Comparison of ENCODE assay signal across 14 cellular contexts in genomic region chr10:5461914-5462840, GRCh38. TPM values are rescaled to one million over a fixed set of nuclear protein-coding genes. Genes with fewer than 3 reads are reported as not detected.
A peak's percentile ranks its signal among the peaks of the same experiment; 100 is the strongest.
DNase-seq lines count a peak whose midpoint lies in the region; ATAC-seq and TF ChIP-seq lines count a peak whose summit lies in the region.
"Had no signal": no experiment of that assay in that cellular context is flagged by ENCODE, and none has a peak within 500 bp of the region (broad histone marks: within the 10 kb centered on the region; RNA-seq: fewer than 3 reads in every experiment).

No MANE protein-coding gene starts in this region.

- H3K4me3 Mint-ChIP-seq in CD8-positive, alpha-beta memory T cell: no peak overlapping the region
- no peak overlapping the region for H3K4me3 Mint-ChIP-seq in T-helper 17 cell
- no peak overlapping the region for H3K4me3 Mint-ChIP-seq in endothelial cell (ENCODE audit: unreplicated experiment)
- peak overlapping the region in 1 of 8 donors; percentile 57 for H3K4me3 Mint-ChIP-seq in naive B cell
- no peak overlapping the region for H3K4me3 Mint-ChIP-seq in activated CD4-positive, alpha-beta T cell treated with anti-CD3 and anti-CD28 coated beads, Interleukin-2, amount 10 ng/mL, durations not matched to agents 7 days and 5 days

- H3K36me3 ChIP-seq in CD8-positive, alpha-beta memory T cell (ENCODE audit: insufficient read depth, low read length): no peaks in the 10 kb centered on the region

- POLR2A ChIA-PET in CD8-positive, alpha-beta memory T cell (lab: Charles Lee): no interaction called here
- POLR2A ChIA-PET in activated CD4-positive, alpha-beta T cell treated with anti-CD3 and anti-CD28 coated beads, Interleukin-2, amount 10 ng/mL, durations not matched to agents 7 days and 5 days (lab: Charles Lee): no interaction called here

- no peaks in the 10 kb centered on the region for H3K36me3 Mint-ChIP-seq in CD8-positive, alpha-beta memory T cell
- H3K36me3 Mint-ChIP-seq in T-helper 17 cell (ENCODE audit: low read depth) (peaks cover 8% of the 10 kb centered on the region), endothelial cell (ENCODE audit: low read depth, unreplicated experiment) (peaks cover 11% of the 10 kb centered on the region), naive B cell (peaks cover 5 to 6% of the 10 kb centered on the region in 2 donors)
- peaks cover 25% of the 10 kb centered on the region for H3K36me3 Mint-ChIP-seq in activated CD4-positive, alpha-beta T cell treated with anti-CD3 and anti-CD28 coated beads, Interleukin-2, amount 10 ng/mL, durations not matched to agents 7 days and 5 days (ENCODE audit: low read depth)

- H3K4me1 Mint-ChIP-seq in CD8-positive, alpha-beta memory T cell: peaks cover 0 to 6% (median 4%) of the 10 kb centered on the region in 3 donors
- H3K4me1 Mint-ChIP-seq in T-helper 17 cell: peaks cover 13% of the 10 kb centered on the region
- peaks cover 45% of the 10 kb centered on the region for H3K4me1 Mint-ChIP-seq in endothelial cell (ENCODE audit: unreplicated experiment)
- peaks cover 14 to 23% (median 16%) of the 10 kb centered on the region in 3 donors for H3K4me1 Mint-ChIP-seq in naive B cell
- H3K4me1 Mint-ChIP-seq in activated CD4-positive, alpha-beta T cell treated with anti-CD3 and anti-CD28 coated beads, Interleukin-2, amount 10 ng/mL, durations not matched to agents 7 days and 5 days: peaks cover 9% of the 10 kb centered on the region

- ATAC-seq in T-helper 17 cell (no peak), naive B cell (ENCODE audit: low read depth in 2 of 2) (peak; percentile 74 to 76), GM19351 (IDR thresholded peaks at IDR 0.05; ENCODE audit: unreplicated experiment) (no peak)

- peaks cover 8% of the 10 kb centered on the region for H3K4me1 ChIP-seq in CD8-positive, alpha-beta memory T cell (ENCODE audit: insufficient read depth, low read length)

- no peak overlapping the region for H3K27ac Mint-ChIP-seq in CD8-positive, alpha-beta memory T cell
- H3K27ac Mint-ChIP-seq in T-helper 17 cell (peak overlapping the region; percentile 51), endothelial cell (ENCODE audit: unreplicated experiment) (peak overlapping the region; percentile 90), naive B cell (peak overlapping the region in 2 of 6 donors; percentile 8 to 31)
- no peak overlapping the region for H3K27ac Mint-ChIP-seq in activated CD4-positive, alpha-beta T cell treated with anti-CD3 and anti-CD28 coated beads, Interleukin-2, amount 10 ng/mL, durations not matched to agents 7 days and 5 days

- no peak overlapping the region for H3K4me3 ChIP-seq in CD8-positive, alpha-beta memory T cell (ENCODE audit: low read length)
- H3K4me3 ChIP-seq: right lobe of liver, SK-N-MC had no signal

- no peaks in the 10 kb centered on the region for H3K27me3 ChIP-seq in CD8-positive, alpha-beta memory T cell (ENCODE audit: insufficient read depth, low read length, poor library complexity, severe bottlenecking)
- H3K27me3 ChIP-seq: right lobe of liver had no signal

- no peaks in the 10 kb centered on the region for H3K27me3 Mint-ChIP-seq in CD8-positive, alpha-beta memory T cell
- H3K27me3 Mint-ChIP-seq in T-helper 17 cell (peaks cover 6% of the 10 kb centered on the region), endothelial cell (ENCODE audit: unreplicated experiment) (peaks cover 6% of the 10 kb centered on the region), naive B cell (peaks cover 0 to 12% (median 0%) of the 10 kb centered on the region in 3 donors)
- no peaks in the 10 kb centered on the region for H3K27me3 Mint-ChIP-seq in activated CD4-positive, alpha-beta T cell treated with anti-CD3 and anti-CD28 coated beads, Interleukin-2, amount 10 ng/mL, durations not matched to agents 7 days and 5 days

- no peaks in the 10 kb centered on the region for H3K9me3 Mint-ChIP-seq in CD8-positive, alpha-beta memory T cell
- H3K9me3 Mint-ChIP-seq in endothelial cell (ENCODE audit: unreplicated experiment): no peaks in the 10 kb centered on the region
- no peaks in the 10 kb centered on the region for H3K9me3 Mint-ChIP-seq in naive B cell
- peaks cover 2% of the 10 kb centered on the region for H3K9me3 Mint-ChIP-seq in activated CD4-positive, alpha-beta T cell treated with anti-CD3 and anti-CD28 coated beads, Interleukin-2, amount 10 ng/mL, durations not matched to agents 7 days and 5 days

- TF ChIP-seq CTCF in endothelial cell (IDR thresholded peaks at IDR 0.05; ENCODE audit: unreplicated experiment): no peak

- CTCF ChIA-PET in CD8-positive, alpha-beta memory T cell (lab: Charles Lee): no interaction called here
- CTCF ChIA-PET in activated CD4-positive, alpha-beta T cell treated with anti-CD3 and anti-CD28 coated beads, Interleukin-2, amount 10 ng/mL, durations not matched to agents 7 days and 5 days (lab: Charles Lee): interaction anchor here (0.6 to 2.9 kb wide), 4 partner anchors 87 to 395 kb away, joined by 3 to 13 read pairs (median 4); no protein-coding TSS in a partner anchor

- H3K9me3 ChIP-seq in CD8-positive, alpha-beta memory T cell (ENCODE audit: low read length): no peaks in the 10 kb centered on the region
- H3K9me3 ChIP-seq in T-helper 17 cell (ENCODE audit: control insufficient read depth, low read length, poor library complexity, severe bottlenecking): no peaks in the 10 kb centered on the region
- H3K9me3 ChIP-seq: right lobe of liver had no signal

- no peak for DNase-seq in CD8-positive, alpha-beta memory T cell
- no peak for DNase-seq in T-helper 17 cell
- no peak for DNase-seq in endothelial cell (ENCODE audit: low spot score)
- DNase-seq in naive B cell: no peak
- DNase-seq in NOMO-1 treated with dmso at 0.1 percent for 144 hours (lab: John Stamatoyannopoulos, UW; ENCODE audit: unreplicated experiment): no peak
- no peak for DNase-seq in activated CD4-positive, alpha-beta T cell treated with anti-CD3 and anti-CD28 coated beads, Interleukin-2, amount 10 ng/mL, durations not matched to agents 7 days and 5 days
- DNase-seq in NCI-H69 (lab: John Stamatoyannopoulos, UW): no peak
- DNase-seq: NCI-H1092, NCI-H526, right lobe of liver had no signal

- H3K27ac ChIP-seq in CD8-positive, alpha-beta memory T cell (ENCODE audit: low read depth, low read length): peak overlapping the region; percentile 81
- H3K27ac ChIP-seq: right lobe of liver, SK-N-MC had no signal

RNA-seq across cellular contexts. Expression of gene CALML5, which starts 37.2 kb away (rescaled TPM):
- not detected for total RNA-seq in CD8-positive, alpha-beta memory T cell
- polyA plus RNA-seq in CD8-positive, alpha-beta memory T cell: not detected
- not detected for total RNA-seq in T-helper 17 cell
- not detected for total RNA-seq in endothelial cell (ENCODE audit: unreplicated experiment)
- polyA plus RNA-seq in naive B cell (ENCODE audit: low read depth in 6 of 6): not detected
- total RNA-seq in activated CD4-positive, alpha-beta T cell treated with anti-CD3 and anti-CD28 coated beads, Interleukin-2, amount 10 ng/mL, durations not matched to agents 7 days and 5 days: not detected
- total RNA-seq: G401, mesenteric fat pad, right lobe of liver had no signal

RNA-seq across cellular contexts. Expression of gene NET1, which starts 49.8 kb away (rescaled TPM):
- 10 to 100 TPM; 20.4 to 21.5 TPM for total RNA-seq in CD8-positive, alpha-beta memory T cell
- polyA plus RNA-seq in CD8-positive, alpha-beta memory T cell: 1.8 TPM
- 10 to 100 TPM; 10.5 to 16.1 TPM for total RNA-seq in T-helper 17 cell
- 57.7 TPM for total RNA-seq in endothelial cell (ENCODE audit: unreplicated experiment)
- 1 to 10 TPM in 5 of 6 donors, not detected in 1; 3.7 to 6.0 (median 4.2) TPM for polyA plus RNA-seq in naive B cell (ENCODE audit: low read depth in 6 of 6)
- total RNA-seq in activated CD4-positive, alpha-beta T cell treated with anti-CD3 and anti-CD28 coated beads, Interleukin-2, amount 10 ng/mL, durations not matched to agents 7 days and 5 days: 10 to 100 TPM; 39.1 to 47.7 TPM

RNA-seq across cellular contexts. Expression of gene TUBAL3, which starts 57.5 kb away (rescaled TPM):
- total RNA-seq in CD8-positive, alpha-beta memory T cell: not detected
- polyA plus RNA-seq in CD8-positive, alpha-beta memory T cell: not detected
- total RNA-seq in T-helper 17 cell (not detected), endothelial cell (ENCODE audit: unreplicated experiment) (not detected)
- polyA plus RNA-seq in naive B cell (ENCODE audit: low read depth in 6 of 6): not detected
- not detected for total RNA-seq in activated CD4-positive, alpha-beta T cell treated with anti-CD3 and anti-CD28 coated beads, Interleukin-2, amount 10 ng/mL, durations not matched to agents 7 days and 5 days
- total RNA-seq: G401, mesenteric fat pad, right lobe of liver had no signal

Comparison
In these comparisons a context has a peak if more than half of its experiments do, and no peak if none do; other contexts are left out.
1. H3K27ac Mint-ChIP-seq: peak in T-helper 17 cell (single experiment) and endothelial cell (single experiment); none in CD8-positive, alpha-beta memory T cell (0 of 8) and activated CD4-positive, alpha-beta T cell treated with anti-CD3 and anti-CD28 coated beads, Interleukin-2, amount 10 ng/mL, durations not matched to agents 7 days and 5 days (single experiment).
2. ATAC-seq: peak in naive B cell (2 of 2); none in T-helper 17 cell (single experiment) and GM19351 (single experiment).